In genomic region chr3:129106866-129107565, GRCh38 we compare ENCODE assay signal across 15 cellular contexts. TPM values are rescaled to one million over a fixed set of nuclear protein-coding genes. Genes with fewer than 3 reads are reported as not detected.
DNase-seq lines count a peak whose midpoint lies in the region; TF ChIP-seq lines count a peak whose summit lies in the region.
"Had no signal": no experiment of that assay in that cellular context is flagged by ENCODE, and none has a peak within 500 bp of the region (broad histone marks: within the 10 kb centered on the region; RNA-seq: fewer than 3 reads in every experiment).

No MANE protein-coding gene starts in this region.

- H3K36me3 Mint-ChIP-seq in activated naive CD4-positive, alpha-beta T cell treated with anti-CD3 and anti-CD28 coated beads, Interleukin-2, amount 10 ng/mL, durations not matched to agents 7 days and 5 days, result peaks cover 40% of the 10 kb centered on the region

- TF ChIP-seq EP300 in stomach (IDR thresholded peaks at IDR 0.05), result no peak

- intact Hi-C loops in colonic mucosa (cut with DNase I), result no loop called here
- intact Hi-C loops in stomach (cut with DNase I; ENCODE audit: low total_unique reads), result no loop called here

- H3K4me1 Mint-ChIP-seq in activated naive CD4-positive, alpha-beta T cell treated with anti-CD3 and anti-CD28 coated beads, Interleukin-2, amount 10 ng/mL, durations not matched to agents 7 days and 5 days, result peaks cover 67% of the 10 kb centered on the region
- H3K4me1 Mint-ChIP-seq: memory B cell had no signal

- no peak for DNase-seq in activated naive CD4-positive, alpha-beta T cell treated with anti-CD3 and anti-CD28 coated beads, Interleukin-2, amount 10 ng/mL, durations not matched to agents 7 days and 5 days
- no peak for DNase-seq in activated naive CD4-positive, alpha-beta T cell treated with Interleukin-2 at 50 U/mL for 16 hours
- DNase-seq in SJCRH30 (peak; percentile 68 to 80), colonic mucosa (peak; percentile 59), stomach (peak; percentile 44), GF-D8 (lab: John Stamatoyannopoulos, UW) (no peak), LoVo (ENCODE audit: low spot score) (no peak)
- no peak for DNase-seq in stimulated activated CD4-positive, alpha-beta T cell treated with anti-CD3 and anti-CD28 coated beads, Interleukin-4, amount 100 ng/mL, for 24 hours
- DNase-seq: activated CD4-positive, CD25-positive, alpha-beta regulatory T cell treated with anti-CD3 and anti-CD28 coated beads, Interleukin-2, amount 50 U/mL, for 72 hours; AML-193; foreskin melanocyte; occipital lobe had no signal

- WGBS in stomach, 5 donors, result 66 to 83% (median 68%) methylated on average over 14 to 19 of the region's 19 CpGs

- no peaks in the 10 kb centered on the region for H3K27me3 ChIP-seq in SJCRH30
- H3K27me3 ChIP-seq in colonic mucosa, result no peaks in the 10 kb centered on the region
- H3K27me3 ChIP-seq in stomach, result no peaks in the 10 kb centered on the region

- H3K27ac ChIP-seq in SJCRH30 (peak overlapping the region; percentile 3; the same call in 1 of the 2 replicates), colonic mucosa (no peak overlapping the region), stomach (no peak overlapping the region)
- H3K27ac ChIP-seq: KMS-11 had no signal

- TF ChIP-seq CTCF in colonic mucosa (IDR thresholded peaks at IDR 0.05) (no peak), stomach (IDR thresholded peaks at IDR 0.05) (no peak)

- peak overlapping the region in 1 of 2 donors; percentile 28 for H3K9ac ChIP-seq in colonic mucosa (ENCODE audit: low read depth in 2 of 2, low read length in 2 of 2)
- H3K9ac ChIP-seq: KMS-11 had no signal

- H3K4me3 ChIP-seq in SJCRH30 (no peak overlapping the region), colonic mucosa (no peak overlapping the region), stomach (no peak overlapping the region)
- H3K4me3 ChIP-seq: smooth muscle cell had no signal

- peak overlapping the region; percentile 64 for H3K27ac Mint-ChIP-seq in activated naive CD4-positive, alpha-beta T cell treated with anti-CD3 and anti-CD28 coated beads, Interleukin-2, amount 10 ng/mL, durations not matched to agents 7 days and 5 days
- H3K27ac Mint-ChIP-seq: memory B cell had no signal

- no peaks in the 10 kb centered on the region for H3K9me3 Mint-ChIP-seq in activated naive CD4-positive, alpha-beta T cell treated with anti-CD3 and anti-CD28 coated beads, Interleukin-2, amount 10 ng/mL, durations not matched to agents 7 days and 5 days
- H3K9me3 Mint-ChIP-seq: memory B cell had no signal

- no peak overlapping the region for H3K4me3 Mint-ChIP-seq in activated naive CD4-positive, alpha-beta T cell treated with anti-CD3 and anti-CD28 coated beads, Interleukin-2, amount 10 ng/mL, durations not matched to agents 7 days and 5 days
- H3K4me3 Mint-ChIP-seq: memory B cell had no signal

- TF ChIP-seq POLR2A in stomach (IDR thresholded peaks at IDR 0.05), result no peak

- H3K4me1 ChIP-seq in SJCRH30, result peaks cover 9% of the 10 kb centered on the region
- H3K4me1 ChIP-seq in colonic mucosa, result no peaks in the 10 kb centered on the region
- H3K4me1 ChIP-seq in stomach, result peaks cover 0 to 46% (median 21%) of the 10 kb centered on the region in 4 donors

- CTCF ChIA-PET in activated naive CD4-positive, alpha-beta T cell treated with anti-CD3 and anti-CD28 coated beads, Interleukin-2, amount 10 ng/mL, durations not matched to agents 7 days and 5 days (lab: Charles Lee), result interaction anchor here (0.7 to 1.4 kb wide), 5 partner anchors 11 to 54 kb away, joined by 3 to 7 read pairs (median 3); no protein-coding TSS in a partner anchor

- no peaks in the 10 kb centered on the region for H3K27me3 Mint-ChIP-seq in activated naive CD4-positive, alpha-beta T cell treated with anti-CD3 and anti-CD28 coated beads, Interleukin-2, amount 10 ng/mL, durations not matched to agents 7 days and 5 days
- H3K27me3 Mint-ChIP-seq: memory B cell had no signal

- H3K9me3 ChIP-seq in SJCRH30 (replicated peaks) (no peaks in the 10 kb centered on the region), colonic mucosa (no peaks in the 10 kb centered on the region), stomach (no peaks in the 10 kb centered on the region)

- H3K36me3 ChIP-seq in SJCRH30 (no peaks in the 10 kb centered on the region), colonic mucosa (peaks cover 9% of the 10 kb centered on the region), stomach (peaks cover 0 to 60% (median 51%) of the 10 kb centered on the region in 4 donors)

RNA-seq across cellular contexts. Expression of gene RAB43, which starts 14.6 kb away (rescaled TPM):
- 2.5 and 2.9 TPM in 2 replicates for total RNA-seq in SJCRH30 (2014; rRNA removed; shearing (Covaris generic))
- 10 to 100 TPM; 33.3 to 42.6 TPM for total RNA-seq in colonic mucosa
- 10 to 100 TPM in 4 of 5 donors, 1 to 10 TPM in 1; 6.1 to 70.6 (median 22.6) TPM for total RNA-seq in stomach
- polyA plus RNA-seq in stomach, result 10 to 100 TPM in 2 of 3 donors, 1 to 10 TPM in 1; 4.3 to 18.1 (median 10.5) TPM

RNA-seq across cellular contexts. Expression of gene GP9, which starts 46.4 kb away (rescaled TPM):
- total RNA-seq in SJCRH30 (2014; rRNA removed; shearing (Covaris generic)), result not detected in 2 replicates
- under 1 TPM in 1 of 2 donors, not detected in 1; 0.37 TPM for total RNA-seq in colonic mucosa
- not detected for total RNA-seq in stomach
- polyA plus RNA-seq in stomach, result not detected
- total RNA-seq: occipital lobe, smooth muscle cell had no signal
- polyA plus RNA-seq: smooth muscle cell had no signal

RNA-seq across cellular contexts. Expression of gene ISY1, which starts 53.8 kb away (rescaled TPM):
- 45.4 and 48.8 TPM in 2 replicates for total RNA-seq in SJCRH30 (2014; rRNA removed; shearing (Covaris generic))
- 10 to 100 TPM; 32.8 to 36.9 TPM for total RNA-seq in colonic mucosa
- total RNA-seq in stomach, result 10 to 100 TPM in 1 of 5 donors, 1 to 10 TPM in 4; 5.4 to 24.4 (median 7.0) TPM
- polyA plus RNA-seq in stomach, result 10 to 100 TPM; 17.8 to 31.5 (median 19.5) TPM

Comparison
In these comparisons a context has a peak if more than half of its experiments do, and no peak if none do; other contexts are left out.
1. DNase-seq: peak in SJCRH30 (2 of 2), colonic mucosa (single experiment) and stomach (single experiment); none in activated naive CD4-positive, alpha-beta T cell treated with anti-CD3 and anti-CD28 coated beads, Interleukin-2, amount 10 ng/mL, durations not matched to agents 7 days and 5 days (single experiment), activated naive CD4-positive, alpha-beta T cell treated with Interleukin-2 at 50 U/mL for 16 hours (single experiment), stimulated activated CD4-positive, alpha-beta T cell treated with anti-CD3 and anti-CD28 coated beads, Interleukin-4, amount 100 ng/mL, for 24 hours (single experiment), GF-D8 (single experiment) and LoVo (single experiment).